In the genomic region with DNA sequence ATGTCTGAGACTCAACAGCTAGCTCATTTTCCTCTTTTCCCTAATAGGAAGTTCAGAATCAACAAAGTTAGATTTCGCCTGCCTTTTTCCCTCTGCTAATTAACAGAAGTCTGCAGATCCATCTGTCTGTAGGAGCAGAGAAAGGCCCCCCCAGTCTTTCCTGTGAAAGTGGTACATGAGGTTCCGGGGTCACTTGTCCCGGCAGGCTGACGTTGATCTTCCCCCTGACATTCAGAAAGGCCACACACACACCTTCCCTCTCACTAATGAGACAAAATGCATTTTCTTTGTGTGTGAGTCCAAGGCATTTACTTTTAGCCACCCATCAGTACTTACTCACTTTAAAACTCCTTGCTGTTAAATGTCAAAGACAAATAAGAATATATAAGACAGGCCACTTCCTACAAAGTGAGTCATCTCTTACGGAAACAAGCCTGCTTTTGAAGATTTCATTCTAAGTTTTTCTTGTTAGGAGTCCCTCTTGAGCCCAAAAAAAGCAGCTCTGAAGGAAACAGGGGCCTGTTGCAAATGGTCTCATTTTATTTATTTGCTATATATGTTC, we compare ENCODE assay signal across 10 cellular contexts.
DNase-seq lines count a peak whose midpoint lies in the region; ATAC-seq and TF ChIP-seq lines count a peak whose summit lies in the region.
"Had no signal": no experiment of that assay in that cellular context is flagged by ENCODE, and none has a peak within 500 bp of the region (broad histone marks: within the 10 kb centered on the region; RNA-seq: fewer than 3 reads in every experiment).

No MANE protein-coding gene starts in this region.

- H3K27me3 Mint-ChIP-seq in CD4-positive, alpha-beta memory T cell = no peaks in the 10 kb centered on the region
- H3K27me3 Mint-ChIP-seq: activated B cell treated with CpG ODN at 0.5 μM for 24 hours had no signal

- CTCF ChIA-PET in CD4-positive, alpha-beta memory T cell (lab: Charles Lee; ENCODE audit: partially characterized antibody) = interaction anchor here (1.5 kb wide), 1 partner anchor 20 kb away, joined by 3 read pairs; no protein-coding TSS in a partner anchor

- POLR2A ChIA-PET in CD4-positive, alpha-beta memory T cell (lab: Charles Lee; ENCODE audit: partially characterized antibody) = no interaction called here

- no peaks in the 10 kb centered on the region for H3K9me3 ChIP-seq in CD4-positive, alpha-beta memory T cell (ENCODE audit: control insufficient read depth in 1 of 2, low read length in 2 of 2)
- H3K9me3 ChIP-seq: right lobe of liver had no signal

- TF ChIP-seq CTCF in NB4 (IDR thresholded peaks at IDR 0.05; ENCODE audit: low read depth, low read length) (no peak), cardiac fibroblast (IDR thresholded peaks at IDR 0.05; ENCODE audit: low read depth, low read length) (no peak), omental fat pad (IDR thresholded peaks at IDR 0.05) (no peak)

- intact Hi-C loops in CD4-positive, alpha-beta memory T cell (cut with micrococcal nuclease) = no loop called here

- TF ChIP-seq POLR2A in NB4 (IDR thresholded peaks at IDR 0.05; ENCODE audit: extremely low read depth, insufficient read length) = no peak

- no peak overlapping the region for H3K27ac ChIP-seq in CD4-positive, alpha-beta memory T cell (ENCODE audit: low read depth, low read length)

- peaks cover 12% of the 10 kb centered on the region for H3K4me1 ChIP-seq in CD4-positive, alpha-beta memory T cell (ENCODE audit: insufficient read depth, low read length)
- H3K4me1 ChIP-seq: right lobe of liver had no signal

- no peaks in the 10 kb centered on the region for H3K36me3 Mint-ChIP-seq in CD4-positive, alpha-beta memory T cell

- H3K27ac Mint-ChIP-seq in CD4-positive, alpha-beta memory T cell = peak overlapping the region in 6 of 7 donors; percentile 44 to 87 (median 74)
- H3K27ac Mint-ChIP-seq: activated B cell treated with CpG ODN at 0.5 μM for 24 hours had no signal

- no peaks in the 10 kb centered on the region for H3K27me3 ChIP-seq in CD4-positive, alpha-beta memory T cell (ENCODE audit: insufficient read depth, low read length)
- H3K27me3 ChIP-seq: right lobe of liver had no signal

- peaks cover 11 to 21% (median 15%) of the 10 kb centered on the region in 4 donors for H3K4me1 Mint-ChIP-seq in CD4-positive, alpha-beta memory T cell
- H3K4me1 Mint-ChIP-seq: activated B cell treated with CpG ODN at 0.5 μM for 24 hours had no signal

- peak in 2 of 5 donors; percentile 3 to 15 for DNase-seq in CD4-positive, alpha-beta memory T cell
- DNase-seq in NB4 (ENCODE audit: low read depth) = peak; percentile 34
- DNase-seq in cardiac fibroblast (ENCODE audit: low read depth in 2 of 2) = peak; percentile 74 to 80
- DNase-seq in omental fat pad (ENCODE audit: low spot score) = no peak
- no peak for DNase-seq in cerebellar nuclear complex (lab: John Stamatoyannopoulos, UW)
- DNase-seq in activated gamma-delta T cell (lab: John Stamatoyannopoulos, UW) = no peak
- DNase-seq in NCI-H187 treated with DMSO at 0.1 percent for 48 hours (lab: John Stamatoyannopoulos, UW) = no peak
- DNase-seq: activated B cell treated with CpG ODN at 0.5 μM for 24 hours, right lobe of liver had no signal

- H3K36me3 ChIP-seq in CD4-positive, alpha-beta memory T cell (ENCODE audit: insufficient read depth, low read length) = no peaks in the 10 kb centered on the region
- H3K36me3 ChIP-seq: right lobe of liver had no signal

- H3K4me3 ChIP-seq in CD4-positive, alpha-beta memory T cell (ENCODE audit: low read length in 2 of 2) = no peak overlapping the region
- H3K4me3 ChIP-seq in NB4 (ENCODE audit: low read depth, low read length) = no peak overlapping the region
- no peak overlapping the region for H3K4me3 ChIP-seq in cardiac fibroblast (replicated peaks in 1 of 2; ENCODE audit: low read depth in 2 of 2, low read length in 2 of 2)
- H3K4me3 ChIP-seq: right lobe of liver had no signal

- H3K9me3 Mint-ChIP-seq in CD4-positive, alpha-beta memory T cell = no peaks in the 10 kb centered on the region
- H3K9me3 Mint-ChIP-seq: activated B cell treated with CpG ODN at 0.5 μM for 24 hours had no signal

- peak; percentile 65 for ATAC-seq in omental fat pad (ENCODE audit: low FRiP score)
- ATAC-seq in GM19035 (IDR thresholded peaks at IDR 0.05; ENCODE audit: unreplicated experiment) = no peak

- peak overlapping the region in 6 of 8 donors; percentile 67 to 83 (median 76) for H3K4me3 Mint-ChIP-seq in CD4-positive, alpha-beta memory T cell
- H3K4me3 Mint-ChIP-seq: activated B cell treated with CpG ODN at 0.5 μM for 24 hours had no signal

Comparison
In these comparisons a context has a peak if more than half of its experiments do, and no peak if none do; other contexts are left out.
1. DNase-seq: peak in NB4 (single experiment) and cardiac fibroblast (2 of 2); none in omental fat pad (single experiment), cerebellar nuclear complex (0 of 2), activated gamma-delta T cell (single experiment) and NCI-H187 treated with DMSO at 0.1 percent for 48 hours (single experiment).